In the genomic region with DNA sequence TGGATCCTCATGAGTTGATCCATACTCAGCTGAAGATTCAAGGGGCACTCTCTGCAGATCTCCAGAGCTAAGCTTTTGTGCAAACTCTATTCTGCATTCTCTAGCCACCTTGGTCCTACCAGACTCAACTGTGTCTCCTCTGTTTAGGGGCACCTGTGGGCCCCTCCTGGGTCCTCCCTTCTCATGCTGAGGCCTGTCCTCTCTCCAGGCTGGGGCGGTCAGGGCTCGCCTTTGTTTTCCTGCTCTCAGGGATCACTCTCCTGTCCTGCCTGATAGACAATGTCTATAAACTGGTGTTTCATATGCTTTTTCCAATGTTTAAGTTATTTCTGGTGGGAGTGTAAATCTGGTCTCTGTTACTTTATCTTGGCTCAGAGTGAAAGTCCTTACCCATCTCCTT, we compare ENCODE assay signal across 26 cellular contexts. TPM values are rescaled to one million over a fixed set of nuclear protein-coding genes. Genes with fewer than 3 reads are reported as not detected.
"Had no signal": no experiment of that assay in that cellular context is flagged by ENCODE, and none has a peak within 500 bp of the region (broad histone marks: within the 10 kb centered on the region; RNA-seq: fewer than 3 reads in every experiment).

No MANE protein-coding gene starts in this region.

- H3K9me3 ChIP-seq: prostate gland had no signal

- H3K4me2 ChIP-seq: hepatocyte had no signal

- H2AFZ ChIP-seq: hepatocyte had no signal

- H3K4me3 ChIP-seq: heart right ventricle, hepatocyte, left lung, lower lobe of right lung, prostate gland, skin epidermis, stomach, thoracic aorta, tibial artery, uterus had no signal

- H3K79me2 ChIP-seq: hepatocyte had no signal

- FAIRE-seq: keratinocyte had no signal

- H3K27ac ChIP-seq: heart right ventricle, hepatocyte, left lung, lower lobe of right lung, prostate gland, skin epidermis, stomach, thoracic aorta, tibial artery, uterus had no signal

- H3K4me1 ChIP-seq: heart right ventricle, left lung, lower lobe of right lung, prostate gland, uterus had no signal

- DNase-seq: heart right ventricle; kidney glomerular epithelial cell; left cardiac atrium; left lung; lower lobe of right lung; mammary epithelial cell; mesenchymal stem cell; nucleus accumbens; retina; stimulated activated CD4-positive, alpha-beta T cell treated with anti-CD3 and anti-CD28 coated beads, Interleukin-12 subunit alpha, Interleukin-12 subunit beta, amount 100 ng/mL, for 4 hours; stimulated activated CD4-positive, alpha-beta T cell treated with anti-CD3 and anti-CD28 coated beads, Interleukin-15, amount 100 ng/mL, for 24 hours; stimulated activated CD4-positive, alpha-beta T cell treated with anti-CD3 and anti-CD28 coated beads, Interleukin-2, amount 100 ng/mL, for 24 hours; stimulated activated CD4-positive, alpha-beta T cell treated with anti-CD3 and anti-CD28 coated beads, Interleukin-4, amount 100 ng/mL, for 1 hour; stimulated activated naive B cell treated with anti-CD40 and anti-IgM and Interleukin-4, amounts not matched to agents 10 μg/mL and 1 μg/mL and 100 μg/mL, for 72 hours; stimulated activated naive CD8-positive, alpha-beta T cell treated with anti-CD3 and anti-CD28 coated beads, Interleukin-15, Interleukin-2, amounts not matched to agents 100 U/mL and 50 U/mL, for 24 hours; stomach; tibial artery; uterus had no signal

- H3K36me3 ChIP-seq: heart right ventricle, left lung, lower lobe of right lung, prostate gland, stomach, thoracic aorta, tibial artery, uterus had no signal

RNA-seq across cellular contexts. Expression of a gene that starts 41.3 kb away (rescaled TPM):
- total RNA-seq: naive thymus-derived CD8-positive, alpha-beta T cell; neural crest cell; osteocyte had no signal
